ENCODE assay signal across 9 cellular contexts in genomic region chr3:32438596-32439344, GRCh38. TPM values are rescaled to one million over a fixed set of nuclear protein-coding genes. Genes with fewer than 3 reads are reported as not detected.
A peak's percentile ranks its signal among the peaks of the same experiment; 100 is the strongest.
DNase-seq lines count a peak whose midpoint lies in the region; ATAC-seq and TF ChIP-seq lines count a peak whose summit lies in the region.
"Had no signal": no experiment of that assay in that cellular context is flagged by ENCODE, and none has a peak within 500 bp of the region (broad histone marks: within the 10 kb centered on the region; RNA-seq: fewer than 3 reads in every experiment).

No MANE protein-coding gene starts in this region.

- H4K20me1 ChIP-seq in GM23338 (replicated peaks; ENCODE audit: insufficient read depth) (peaks cover 4% of the 10 kb centered on the region; the same call in 1 of the 2 replicates), OCI-LY7 (ENCODE audit: insufficient read depth, low read length) (no peaks in the 10 kb centered on the region)

- H3K4me3 ChIP-seq in GM23338, result no peak overlapping the region
- H3K4me3 ChIP-seq in OCI-LY7 (ENCODE audit: low read depth, low read length, poor library complexity, severe bottlenecking), result peak overlapping the region; percentile 35
- H3K4me3 ChIP-seq: cardiac muscle cell had no signal

- H3F3A ChIP-seq in GM23338 (replicated peaks; ENCODE audit: low read depth), result no peaks in the 10 kb centered on the region

- H3K4me1 ChIP-seq in GM23338 (ENCODE audit: insufficient read depth) (peaks cover 11% of the 10 kb centered on the region), OCI-LY7 (ENCODE audit: insufficient read depth, low read length, poor library complexity, severe bottlenecking) (peaks cover 85% of the 10 kb centered on the region)

- no peak for DNase-seq in GM23338 (ENCODE audit: low spot score)
- DNase-seq in OCI-LY7 (ENCODE audit: low spot score), result peak; percentile 86
- peak in 1 of 2 donors; percentile 51 for DNase-seq in memory B cell (ENCODE audit: low spot score in 2 of 2)
- DNase-seq in NCI-H1417 treated with DMSO at 0.1 percent for 48 hours (lab: John Stamatoyannopoulos, UW), result no peak
- no peak for DNase-seq in globus pallidus (ENCODE audit: low spot score)
- no peak for DNase-seq in DMS153 (lab: John Stamatoyannopoulos, UW)
- no peak for DNase-seq in activated effector memory CD4-positive, alpha-beta T cell treated with Interleukin-2 at 50 U/mL for 16 hours

- H3K9me3 Mint-ChIP-seq in GM23338, result no peaks in the 10 kb centered on the region
- no peaks in the 10 kb centered on the region for H3K9me3 Mint-ChIP-seq in memory B cell

- POLR2A ChIA-PET in OCI-LY7 (lab: Charles Lee), result interaction anchor here (0.7 to 10.0 kb wide), 16 partner anchors 10 to 484 kb away, joined by 3 to 101 read pairs (median 4); no protein-coding TSS in a partner anchor

- no peaks in the 10 kb centered on the region for H3K27me3 ChIP-seq in GM23338 (ENCODE audit: insufficient read depth)
- H3K27me3 ChIP-seq: cardiac muscle cell had no signal

- BruUV-seq in OCI-LY7 (replicated peaks; lab: Mats Ljungman, UMichigan), result no TSS peak

- H3K4me2 ChIP-seq in GM23338 (no peak overlapping the region), OCI-LY7 (ENCODE audit: low read length) (peak overlapping the region; percentile 77)

- H3K36me3 ChIP-seq in GM23338 (ENCODE audit: insufficient read depth) (no peaks in the 10 kb centered on the region), OCI-LY7 (ENCODE audit: insufficient read depth, low read length) (peaks cover 12% of the 10 kb centered on the region)
- H3K36me3 ChIP-seq: cardiac muscle cell had no signal

- peak; percentile 87 for ATAC-seq in GM18907 (IDR thresholded peaks at IDR 0.05; ENCODE audit: unreplicated experiment)
- ATAC-seq in GM23338, result no peak
- ATAC-seq in memory B cell (ENCODE audit: low read depth), result peak; percentile 88

- TF ChIP-seq CTCF in GM23338 (conservative IDR thresholded peaks at IDR 0.05; ENCODE audit: low read depth in 2 of 2), result no peak
- no peak for TF ChIP-seq CTCF in OCI-LY7 (conservative IDR thresholded peaks at IDR 0.05; ENCODE audit: low read length)

- intact Hi-C loops in OCI-LY7 (cut with micrococcal nuclease; ENCODE audit: unreplicated experiment), result loop anchor here (1.0 to 10.0 kb wide), 5 partner anchors 15 to 1834 kb away; partner anchors contain the start of genes CMTM7, STT3B and TGFBR2

- 0 out of 2 replicates have a peak overlapping the region, but pooled peaks have one; percentile 10 for H3K27ac Mint-ChIP-seq in GM23338
- H3K27ac Mint-ChIP-seq in memory B cell, result peak overlapping the region; percentile 99

- CTCF ChIA-PET in OCI-LY7 (lab: Charles Lee; ENCODE audit: unreplicated experiment), result interaction anchor here (1.2 to 1.4 kb wide), 5 partner anchors 14 to 38 kb away, joined by 3 to 4 read pairs (median 4); no protein-coding TSS in a partner anchor

- peaks cover 14% of the 10 kb centered on the region for H3K4me1 Mint-ChIP-seq in GM23338
- H3K4me1 Mint-ChIP-seq in memory B cell, result peaks cover 58% of the 10 kb centered on the region

- H3K4me3 Mint-ChIP-seq in GM23338 (no peak overlapping the region), memory B cell (peak overlapping the region; percentile 80)

- H3K79me2 ChIP-seq in GM23338 (replicated peaks; ENCODE audit: insufficient read depth), result peaks cover 8% of the 10 kb centered on the region; the same call in 1 of the 2 replicates
- H3K79me2 ChIP-seq in OCI-LY7 (ENCODE audit: insufficient read depth, low read depth, low read length), result no peaks in the 10 kb centered on the region

- no peaks in the 10 kb centered on the region for H3K9me2 ChIP-seq in GM23338 (ENCODE audit: insufficient read depth)
- no peaks in the 10 kb centered on the region for H3K9me2 ChIP-seq in OCI-LY7 (ENCODE audit: insufficient read depth, low read length)

- H3K36me3 Mint-ChIP-seq in GM23338 (ENCODE audit: low read depth), result peaks cover 13% of the 10 kb centered on the region
- H3K36me3 Mint-ChIP-seq in memory B cell, result peaks cover 10% of the 10 kb centered on the region

- H3K9me3 ChIP-seq in OCI-LY7 (ENCODE audit: low read length), result no peaks in the 10 kb centered on the region

- H3K27me3 Mint-ChIP-seq in GM23338 (ENCODE audit: insufficient read depth, low read depth, poor library complexity) (peaks cover 3% of the 10 kb centered on the region), memory B cell (no peaks in the 10 kb centered on the region)

- H2AFZ ChIP-seq in GM23338 (no peak overlapping the region), OCI-LY7 (ENCODE audit: low read length) (peak overlapping the region; percentile 39; the same call in 1 of the 2 replicates)

- H3K27ac ChIP-seq in GM23338 (ENCODE audit: low read depth) (peak overlapping the region; percentile 55; the same call in 1 of the 2 replicates), OCI-LY7 (ENCODE audit: low read depth, low read length, poor library complexity, severe bottlenecking) (peak overlapping the region; percentile 75)
- H3K27ac ChIP-seq: cardiac muscle cell had no signal

TF ChIP-seq in GM23338, 12 proteins besides CTCF, POLR2A, EP300 and RAD21 (continues in another document):
- TF ChIP-seq JUNB (IDR thresholded peaks at IDR 0.05; ENCODE audit: unreplicated experiment), result no peak
- TF ChIP-seq ETS1 (IDR thresholded peaks at IDR 0.05), result no peak
- TF ChIP-seq EZH2 (IDR thresholded peaks at IDR 0.05; ENCODE audit: low read depth, unreplicated experiment), result no peak
- no peak for TF ChIP-seq EZH2phosphoT487 (IDR thresholded peaks at IDR 0.05; ENCODE audit: unreplicated experiment)
- TF ChIP-seq POLR2AphosphoS5 (IDR thresholded peaks at IDR 0.05; ENCODE audit: low read depth), result no peak
- TF ChIP-seq STAT1 (IDR thresholded peaks at IDR 0.05; ENCODE audit: unreplicated experiment), result no peak
- no peak for TF ChIP-seq CREB1 (CRISPR knock-in tag; IDR thresholded peaks at IDR 0.05; ENCODE audit: low read depth)
- TF ChIP-seq ZNF114 (CRISPR knock-in tag; IDR thresholded peaks at IDR 0.05), result no peak
- no peak for TF ChIP-seq REST (IDR thresholded peaks at IDR 0.05; ENCODE audit: unreplicated experiment)
- no peak for TF ChIP-seq NANOG (IDR thresholded peaks at IDR 0.05; ENCODE audit: borderline replicate concordance)
- TF ChIP-seq ZNF331 (CRISPR knock-in tag; IDR thresholded peaks at IDR 0.05; ENCODE audit: low read depth), result no peak

RNA-seq across cellular contexts. Expression of gene CMTM7, which starts 47.1 kb away (rescaled TPM):
- 23.6 and 32.2 TPM in 2 replicates for total RNA-seq in GM23338 (2014; rRNA removed; shearing (Covaris generic))
- 88.3 and 93.6 TPM in 2 replicates for polyA plus RNA-seq in GM23338 (2016; fragmentation: Nextera tagmentation; extraction: Ambion mirVana)
- 13.2 and 16.0 TPM in 2 replicates for total RNA-seq in OCI-LY7 (2014; rRNA removed; shearing (Covaris generic))
- 19.0 TPM in 2 replicates for total RNA-seq in OCI-LY7 (2022)
